ENCODE assay signal across 18 cellular contexts in genomic region chr12:24840046-24840800, GRCh38.
DNase-seq lines count a peak whose midpoint lies in the region; ATAC-seq, FAIRE-seq and TF ChIP-seq lines count a peak whose summit lies in the region.
"Had no signal": no experiment of that assay in that cellular context is flagged by ENCODE, and none has a peak within 500 bp of the region (broad histone marks: within the 10 kb centered on the region; RNA-seq: fewer than 3 reads in every experiment).

No MANE protein-coding gene starts in this region.

- in situ Hi-C loops in GM12878 (cut with MboI): loop anchor here (5.0 kb wide), 1 partner anchor 107 kb away; the partner anchor contains the start of gene BCAT1

- H3K27ac ChIP-seq in GM12878 (ENCODE audit: control insufficient read depth, insufficient read depth): peak overlapping the region; percentile 89

- no peaks in the 10 kb centered on the region for H3K9me3 Mint-ChIP-seq in activated CD8-positive, alpha-beta memory T cell treated with anti-CD3 and anti-CD28 coated beads, Interleukin-2, amount 10 ng/mL, durations not matched to agents 7 days and 5 days (ENCODE audit: low read depth)
- no peaks in the 10 kb centered on the region for H3K9me3 Mint-ChIP-seq in Caco-2 (ENCODE audit: unreplicated experiment)

- TF ChIP-seq CTCF in GM12878 (IDR thresholded peaks at IDR 0.05 in 2 of 3, conservative IDR thresholded peaks at IDR 0.05 in 1 of 3; ENCODE audit: control insufficient read depth in 2 of 3, extremely low read depth in 1 of 3, insufficient read depth in 1 of 3, low read depth in 3 of 3, low read length in 3 of 3): no peak
- no peak for TF ChIP-seq CTCF in Caco-2 (IDR thresholded peaks at IDR 0.05; ENCODE audit: insufficient read depth in 1 of 2, low read depth in 1 of 2, low read length in 1 of 2, severe bottlenecking in 1 of 2, unreplicated experiment in 1 of 2)

- TF ChIP-seq POLR2A in GM12878 (IDR thresholded peaks at IDR 0.05; ENCODE audit: low read depth, low read length): no peak

- RAD21 ChIA-PET in GM12878 (lab: Charles Lee; ENCODE audit: unreplicated experiment): interaction anchor here (0.8 to 3.8 kb wide), 12 partner anchors 11 to 609 kb away, joined by 3 to 29 read pairs (median 4); no protein-coding TSS in a partner anchor

- no TSS peak for BruUV-seq in GM12878 (replicated peaks; lab: Mats Ljungman, UMichigan)
- BruUV-seq in Caco-2 (replicated peaks; lab: Mats Ljungman, UMichigan): no TSS peak

- H3K4me1 Mint-ChIP-seq in activated CD8-positive, alpha-beta memory T cell treated with anti-CD3 and anti-CD28 coated beads, Interleukin-2, amount 10 ng/mL, durations not matched to agents 7 days and 5 days: peaks cover 41% of the 10 kb centered on the region
- H3K4me1 Mint-ChIP-seq in Caco-2 (ENCODE audit: low read depth, unreplicated experiment): peaks cover 7% of the 10 kb centered on the region

- no peaks in the 10 kb centered on the region for H3K79me2 ChIP-seq in GM12878 (ENCODE audit: control insufficient read depth, insufficient read depth, low read length)

- no peaks in the 10 kb centered on the region for H4K20me1 ChIP-seq in GM12878 (ENCODE audit: control insufficient read depth, insufficient read depth)

- peak overlapping the region; percentile 91 for H3K27ac Mint-ChIP-seq in activated CD8-positive, alpha-beta memory T cell treated with anti-CD3 and anti-CD28 coated beads, Interleukin-2, amount 10 ng/mL, durations not matched to agents 7 days and 5 days
- H3K27ac Mint-ChIP-seq in Caco-2 (ENCODE audit: unreplicated experiment): no peak overlapping the region

- FAIRE-seq in GM12878 (lab: Jason Lieb, UNC): no peak
- FAIRE-seq: endometrium, keratinocyte had no signal

- CTCF ChIA-PET in activated CD8-positive, alpha-beta memory T cell treated with anti-CD3 and anti-CD28 coated beads, Interleukin-2, amount 10 ng/mL, durations not matched to agents 7 days and 5 days (lab: Charles Lee): interaction anchor here (1.0 to 2.2 kb wide), 5 partner anchors 12 to 109 kb away, joined by 3 to 9 read pairs (median 4); partner anchors contain the start of gene BCAT1
- CTCF ChIA-PET in GM12878 (lab: Yijun Ruan, JAX) (interaction anchor here (0.7 to 5.0 kb wide), 12 partner anchors 9 to 315 kb away, joined by 3 to 38 read pairs (median 4); no protein-coding TSS in a partner anchor), Caco-2 (lab: Charles Lee) (no interaction called here)

- peak overlapping the region; percentile 64 for H3K4me2 ChIP-seq in GM12878 (ENCODE audit: control insufficient read depth, insufficient read depth)
- H3K4me2 ChIP-seq in skeletal muscle satellite cell (ENCODE audit: low read length): peak overlapping the region; percentile 20

- no peak for DNase-seq in activated CD8-positive, alpha-beta memory T cell treated with anti-CD3 and anti-CD28 coated beads, Interleukin-2, amount 10 ng/mL, durations not matched to agents 7 days and 5 days
- DNase-seq in activated CD8-positive, alpha-beta memory T cell treated with anti-CD3 and anti-CD28 coated beads for 24 hours: no peak
- DNase-seq in M059J (ENCODE audit: low read depth): peak; percentile 54
- DNase-seq in GM12878 (ENCODE audit: low read depth, low spot score): no peak
- DNase-seq in Caco-2: no peak
- no peak for DNase-seq in NK-92 treated with Interleukin-12 subunit alpha and Interleukin-12 subunit beta, amount 100 ng/mL, for 24 hours (lab: John Stamatoyannopoulos, UW)
- no peak for DNase-seq in COR-L47 (lab: John Stamatoyannopoulos, UW)
- DNase-seq: ACHN; central memory CD4-positive, alpha-beta T cell; H7; KBM-7; NCI-H1694; NCI-H510A treated with DMSO at 0.1 percent for 48 hours; PC-3 had no signal

- H3K9ac ChIP-seq in GM12878 (ENCODE audit: control insufficient read depth, insufficient read depth, low read length) (peak overlapping the region; percentile 57; the same call in 1 of the 2 replicates), skeletal muscle satellite cell (ENCODE audit: low read depth, low read length) (no peak overlapping the region)

- H3K27me3 Mint-ChIP-seq in activated CD8-positive, alpha-beta memory T cell treated with anti-CD3 and anti-CD28 coated beads, Interleukin-2, amount 10 ng/mL, durations not matched to agents 7 days and 5 days: no peaks in the 10 kb centered on the region
- no peaks in the 10 kb centered on the region for H3K27me3 Mint-ChIP-seq in Caco-2 (ENCODE audit: insufficient read depth, unreplicated experiment)

- intact Hi-C loops in GM12878 (cut with micrococcal nuclease; ENCODE audit: unreplicated experiment) (no loop called here), Caco-2 (cut with micrococcal nuclease; ENCODE audit: unreplicated experiment) (no loop called here)

- WGBS in GM12878 (ENCODE audit: insufficient coverage, insufficient replicate concordance, low lambda C conversion rate, missing lambda C conversion rate): 0% methylated on average over 1 of the region's 1 CpG

- POLR2A ChIA-PET in GM12878 (lab: Charles Lee) (interaction anchor here (1.0 to 3.2 kb wide), 6 partner anchors 13 to 113 kb away, joined by 3 to 11 read pairs (median 4); no protein-coding TSS in a partner anchor), Caco-2 (lab: Charles Lee) (no interaction called here)

- H3K4me3 ChIP-seq in GM12878 (0 out of 2 replicates have a peak overlapping the region, but pooled peaks have one; percentile 1), skeletal muscle satellite cell (ENCODE audit: low read length) (no peak overlapping the region), Caco-2 (ENCODE audit: low read depth, low read length) (no peak overlapping the region)
- H3K4me3 ChIP-seq: skin epidermis had no signal

- H3K4me1 ChIP-seq in GM12878 (ENCODE audit: control insufficient read depth, insufficient read depth, low read length) (peaks cover 27% of the 10 kb centered on the region), skeletal muscle satellite cell (ENCODE audit: control insufficient read depth, insufficient read depth, low read length) (peaks cover 35% of the 10 kb centered on the region), Caco-2 (no peaks in the 10 kb centered on the region)

- ATAC-seq in activated CD8-positive, alpha-beta memory T cell treated with anti-CD3 and anti-CD28 coated beads, Interleukin-2, amount 10 ng/mL, durations not matched to agents 7 days and 5 days: no peak
- peak; percentile 14 for ATAC-seq in GM12878
- ATAC-seq: PC-3 had no signal

- H3K36me3 Mint-ChIP-seq in activated CD8-positive, alpha-beta memory T cell treated with anti-CD3 and anti-CD28 coated beads, Interleukin-2, amount 10 ng/mL, durations not matched to agents 7 days and 5 days: peaks cover 29% of the 10 kb centered on the region
- H3K36me3 Mint-ChIP-seq in Caco-2 (ENCODE audit: insufficient read depth, unreplicated experiment): peaks cover 82% of the 10 kb centered on the region

- no peak for TF ChIP-seq EP300 in GM12878 (IDR thresholded peaks at IDR 0.05; ENCODE audit: borderline replicate concordance in 1 of 2, control insufficient read depth in 1 of 2, low read depth in 2 of 2, low read length in 2 of 2)

- no peaks in the 10 kb centered on the region; the same call in 1 of the 3 replicates for H3K9me3 ChIP-seq in GM12878 (replicated peaks; ENCODE audit: control insufficient read depth, insufficient read depth, low read length)
- H3K9me3 ChIP-seq in skeletal muscle satellite cell (replicated peaks; ENCODE audit: low read length): no peaks in the 10 kb centered on the region
- no peaks in the 10 kb centered on the region for H3K9me3 ChIP-seq in Caco-2

- SMC1A ChIA-PET in GM12878 (lab: Charles Lee; ENCODE audit: uncharacterized antibody, unreplicated experiment): interaction anchor here (0.9 to 4.2 kb wide), 20 partner anchors 9 to 315 kb away, joined by 3 to 61 read pairs (median 4); partner anchors contain the start of gene BCAT1

- peak overlapping the region; percentile 65 for H3K4me3 Mint-ChIP-seq in activated CD8-positive, alpha-beta memory T cell treated with anti-CD3 and anti-CD28 coated beads, Interleukin-2, amount 10 ng/mL, durations not matched to agents 7 days and 5 days
- no peak overlapping the region for H3K4me3 Mint-ChIP-seq in Caco-2 (ENCODE audit: unreplicated experiment)

- H3K27me3 ChIP-seq in GM12878 (replicated peaks in 1 of 2; ENCODE audit: control insufficient read depth in 2 of 2, insufficient read depth in 2 of 2, low read length in 1 of 2): no peaks in the 10 kb centered on the region
- no peaks in the 10 kb centered on the region for H3K27me3 ChIP-seq in skeletal muscle satellite cell (ENCODE audit: control insufficient read depth, insufficient read depth, low read length)
- no peaks in the 10 kb centered on the region for H3K27me3 ChIP-seq in Caco-2 (replicated peaks; ENCODE audit: control insufficient read depth, insufficient read depth, low read length)

- H2AFZ ChIP-seq in GM12878 (ENCODE audit: control insufficient read depth, low read depth, low read length): no peak overlapping the region

- H3K36me3 ChIP-seq in GM12878 (ENCODE audit: control insufficient read depth in 2 of 2, insufficient read depth in 2 of 2, low read length in 1 of 2) (no peaks in the 10 kb centered on the region), skeletal muscle satellite cell (ENCODE audit: insufficient read depth, low read length) (peaks cover 4% of the 10 kb centered on the region), Caco-2 (ENCODE audit: control insufficient read depth, insufficient read depth, low read length) (peaks cover 2% of the 10 kb centered on the region; the same call in 1 of the 2 replicates)

- TF ChIP-seq RAD21 in GM12878 (IDR thresholded peaks at IDR 0.05; ENCODE audit: insufficient read depth, low read depth, low read length): no peak

TF ChIP-seq in GM12878, 131 proteins besides CTCF, POLR2A, EP300 and RAD21 (continues in another document):
- 0 out of 2 replicates have a peak, but pooled peaks have one; percentile 10 for TF ChIP-seq SMAD5 (IDR thresholded peaks at IDR 0.05; ENCODE audit: low read depth)
- peak; percentile 8; the same call in 1 of the 2 replicates for TF ChIP-seq BCL11A (IDR thresholded peaks at IDR 0.05; ENCODE audit: low read depth, low read length)
- peak; percentile 89 for TF ChIP-seq RUNX3 (IDR thresholded peaks at IDR 0.05; ENCODE audit: low read length)
- peak; percentile 62 for TF ChIP-seq ATF7 (IDR thresholded peaks at IDR 0.05; ENCODE audit: low read depth)
- 0 out of 2 replicates have a peak, but pooled peaks have one; percentile 33 for TF ChIP-seq ZBED1 (IDR thresholded peaks at IDR 0.05; ENCODE audit: borderline replicate concordance)
- 0 out of 2 replicates have a peak, but pooled peaks have one; percentile 43 for TF ChIP-seq BMI1 (IDR thresholded peaks at IDR 0.05; ENCODE audit: borderline replicate concordance)
- TF ChIP-seq PAX5 (IDR thresholded peaks at IDR 0.05; ENCODE audit: borderline replicate concordance, low read depth, low read length): no peak
- TF ChIP-seq FOXM1 (IDR thresholded peaks at IDR 0.05; ENCODE audit: low read depth, low read length): peak; percentile 85; the same call in 1 of the 2 replicates
